8 cellular contexts compared by ENCODE assay signal in genomic region chr5:52800394-52801213, GRCh38. TPM values are rescaled to one million over a fixed set of nuclear protein-coding genes. Genes with fewer than 3 reads are reported as not detected.
A peak's percentile ranks its signal among the peaks of the same experiment; 100 is the strongest.
DNase-seq lines count a peak whose midpoint lies in the region; ATAC-seq and TF ChIP-seq lines count a peak whose summit lies in the region.

No MANE protein-coding gene starts in this region.

- H3K27me3 ChIP-seq in DOHH2 (ENCODE audit: control insufficient read depth, low read length) (no peaks in the 10 kb centered on the region), hepatocyte (no peaks in the 10 kb centered on the region), rectal smooth muscle tissue (ENCODE audit: control insufficient read depth, insufficient read depth, low read length) (no peaks in the 10 kb centered on the region)

- peaks cover 35% of the 10 kb centered on the region for H3K36me3 ChIP-seq in DOHH2 (ENCODE audit: control insufficient read depth, low read length)
- H3K36me3 ChIP-seq in hepatocyte (replicated peaks; ENCODE audit: insufficient read depth, low read depth): no peaks in the 10 kb centered on the region
- no peaks in the 10 kb centered on the region for H3K36me3 ChIP-seq in rectal smooth muscle tissue (ENCODE audit: control insufficient read depth, insufficient read depth, low read length)

- ATAC-seq in GM21526 (IDR thresholded peaks at IDR 0.05; ENCODE audit: low FRiP score, unreplicated experiment): peak; percentile 38
- ATAC-seq in T-helper 17 cell: peak; percentile 51

- H3K4me3 ChIP-seq in DOHH2 (ENCODE audit: low read length): peak overlapping the region; percentile 88
- peak overlapping the region; percentile 69 for H3K4me3 ChIP-seq in astrocyte of the cerebellum (ENCODE audit: low read depth, low read length)
- H3K4me3 ChIP-seq in hepatocyte: peak overlapping the region; percentile 10
- H3K4me3 ChIP-seq in rectal smooth muscle tissue (ENCODE audit: low read length): peak overlapping the region; percentile 95

- TF ChIP-seq CTCF in DOHH2 (IDR thresholded peaks at IDR 0.05; ENCODE audit: low read depth, low read length, poor library complexity, severe bottlenecking) (no peak), astrocyte of the cerebellum (IDR thresholded peaks at IDR 0.05; ENCODE audit: low read depth, low read length, missing control alignments) (peak; percentile 23), hepatocyte (IDR thresholded peaks at IDR 0.05; ENCODE audit: poor library complexity) (no peak)

- H3K4me2 ChIP-seq in DOHH2 (ENCODE audit: low read length) (peak overlapping the region; percentile 90), hepatocyte (peak overlapping the region; percentile 82)

- peaks cover 53% of the 10 kb centered on the region for H3K4me1 Mint-ChIP-seq in T-helper 17 cell

- H4K20me1 ChIP-seq in DOHH2 (ENCODE audit: control insufficient read depth, insufficient read depth, low read depth, low read length) (0 out of 2 replicates have a peak, but pooled peaks cover 5% of the 10 kb centered on the region), hepatocyte (ENCODE audit: insufficient read depth, poor library complexity, severe bottlenecking) (peaks cover 25% of the 10 kb centered on the region)

- H3K9me3 ChIP-seq in DOHH2 (ENCODE audit: control insufficient read depth, insufficient read depth, low read length) (no peaks in the 10 kb centered on the region), T-helper 17 cell (ENCODE audit: control insufficient read depth, low read length, poor library complexity, severe bottlenecking) (no peaks in the 10 kb centered on the region), hepatocyte (ENCODE audit: low read depth) (no peaks in the 10 kb centered on the region)

- H3K9me2 ChIP-seq in DOHH2 (replicated peaks; ENCODE audit: control insufficient read depth, low read length): no peaks in the 10 kb centered on the region
- no peaks in the 10 kb centered on the region for H3K9me2 ChIP-seq in hepatocyte (replicated peaks; ENCODE audit: insufficient read depth)

- H3K27ac ChIP-seq in DOHH2 (ENCODE audit: low read depth, low read length): peak overlapping the region; percentile 78
- H3K27ac ChIP-seq in hepatocyte: peak overlapping the region; percentile 93
- H3K27ac ChIP-seq in rectal smooth muscle tissue (ENCODE audit: low read depth, low read length): peak overlapping the region; percentile 94

- H2AFZ ChIP-seq in hepatocyte: peak overlapping the region; percentile 11

- 5% methylated on average over 31 of the region's 31 CpGs for WGBS in hepatocyte (ENCODE audit: low lambda C conversion rate, missing lambda C conversion rate)

- peak in 56 of 76 experiments; percentile 3 to 61 (median 26) for DNase-seq in HUDEP-2 (lab: John Stamatoyannopoulos, UW; ENCODE audit: unreplicated experiment in 76 of 76)
- peak; percentile 16 to 40 (median 25) for DNase-seq in T-helper 17 cell
- DNase-seq in astrocyte of the cerebellum (ENCODE audit: low read depth): no peak
- peak; percentile 74 for DNase-seq in hepatocyte (ENCODE audit: low spot score)
- no peak for DNase-seq in DMS153 treated with DMSO at 0.1 percent for 48 hours (lab: John Stamatoyannopoulos, UW; ENCODE audit: unreplicated experiment)

- in situ Hi-C loops in astrocyte of the cerebellum (cut with HindIII; ENCODE audit: low sequenced_read_pairs): no loop called here

- peaks cover 38% of the 10 kb centered on the region for H3K4me1 ChIP-seq in DOHH2 (ENCODE audit: control insufficient read depth, low read length)
- peaks cover 11% of the 10 kb centered on the region for H3K4me1 ChIP-seq in hepatocyte (ENCODE audit: insufficient read depth)
- H3K4me1 ChIP-seq in rectal smooth muscle tissue (ENCODE audit: control insufficient read depth, insufficient read depth, low read length): peaks cover 33% of the 10 kb centered on the region

- peak overlapping the region; percentile 54 for H3K9ac ChIP-seq in rectal smooth muscle tissue (ENCODE audit: low read length)

- H3K27ac Mint-ChIP-seq in T-helper 17 cell: peak overlapping the region; percentile 97

- H3K4me3 Mint-ChIP-seq in T-helper 17 cell: peak overlapping the region; percentile 98

- no peaks in the 10 kb centered on the region for H3K27me3 Mint-ChIP-seq in T-helper 17 cell

- peaks cover 6% of the 10 kb centered on the region for H3K36me3 Mint-ChIP-seq in T-helper 17 cell (ENCODE audit: low read depth)

- H3K79me2 ChIP-seq in DOHH2 (ENCODE audit: control insufficient read depth, low read length) (peaks cover 53% of the 10 kb centered on the region), hepatocyte (peaks cover 76% of the 10 kb centered on the region)

- H3F3A ChIP-seq in DOHH2 (ENCODE audit: control insufficient read depth, insufficient read depth): no peaks in the 10 kb centered on the region; the same call in 1 of the 2 replicates

RNA-seq across cellular contexts. Expression of gene ITGA1, which starts 12.9 kb away (rescaled TPM):
- 1 to 10 TPM; 4.0 to 4.3 TPM for total RNA-seq in T-helper 17 cell
- total RNA-seq in hepatocyte: 40.3 and 46.9 TPM in 2 replicates
- 13.4 and 15.0 TPM in 2 replicates for polyA plus RNA-seq in hepatocyte

RNA-seq across cellular contexts. Expression of gene PELO, which starts 12.9 kb away (rescaled TPM):
- total RNA-seq in T-helper 17 cell (1 to 10 TPM; 6.0 to 8.1 TPM), hepatocyte (21.9 and 24.3 TPM in 2 replicates)
- 27.0 and 28.2 TPM in 2 replicates for polyA plus RNA-seq in hepatocyte

Comparison
In these comparisons a context has a peak if more than half of its experiments do, and no peak if none do; other contexts are left out.
1. H3K4me3 ChIP-seq: peak in every context shown above with its lines; median percentile 95 in rectal smooth muscle tissue; 88 in DOHH2; 69 in astrocyte of the cerebellum; 10 in hepatocyte.
2. DNase-seq: peak in HUDEP-2 (56 of 76), T-helper 17 cell (3 of 3) and hepatocyte (single experiment); none in astrocyte of the cerebellum (single experiment) and DMS153 treated with DMSO at 0.1 percent for 48 hours (single experiment).
3. Peak in every context shown above with its lines, with median percentiles within 50 percentile points of each other: H3K27ac ChIP-seq.